ENCODE assay signal across 21 cellular contexts in the genomic region with DNA sequence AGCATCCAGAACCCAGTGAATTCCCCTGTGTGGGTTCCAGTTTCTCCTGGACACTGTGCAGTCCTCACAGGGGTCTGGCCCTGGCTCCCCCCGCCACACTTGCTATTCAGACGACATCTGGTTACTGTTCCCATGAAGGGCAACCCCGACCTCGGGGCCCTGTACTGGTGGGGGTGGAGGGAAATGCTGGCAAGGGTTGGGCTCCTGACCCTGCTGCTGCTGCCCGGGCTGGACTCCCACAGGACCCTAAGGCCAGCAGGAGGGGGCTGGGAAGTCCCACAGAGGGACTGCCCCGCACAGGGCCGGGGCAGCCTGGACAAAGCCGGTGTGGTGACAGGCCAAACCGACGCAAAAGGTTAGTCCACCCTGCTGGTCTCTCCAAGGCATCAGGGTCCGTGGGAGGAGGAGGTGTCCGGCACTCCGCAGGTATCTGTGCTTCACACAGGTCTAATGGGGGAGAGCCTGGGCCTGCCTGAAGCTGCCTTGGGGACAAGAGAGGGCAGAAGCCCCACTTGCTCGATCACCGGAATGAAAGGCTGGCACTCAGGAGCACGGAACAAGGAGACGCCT. TPM values are rescaled to one million over a fixed set of nuclear protein-coding genes. Genes with fewer than 3 reads are reported as not detected.
DNase-seq lines count a peak whose midpoint lies in the region; ATAC-seq, FAIRE-seq and TF ChIP-seq lines count a peak whose summit lies in the region.
"Had no signal": no experiment of that assay in that cellular context is flagged by ENCODE, and none has a peak within 500 bp of the region (broad histone marks: within the 10 kb centered on the region; RNA-seq: fewer than 3 reads in every experiment).

No MANE protein-coding gene starts in this region.

- no peak overlapping the region for H3K4me2 ChIP-seq in A549
- H3K4me2 ChIP-seq: KMS-11 had no signal

- H3K36me3 Mint-ChIP-seq in progenitor cell of endocrine pancreas (ENCODE audit: insufficient read depth), result peaks cover 6% of the 10 kb centered on the region

- H3K4me3 Mint-ChIP-seq in progenitor cell of endocrine pancreas (ENCODE audit: low read depth), result no peak overlapping the region
- H3K4me3 Mint-ChIP-seq: CD4-positive, alpha-beta memory T cell; memory B cell had no signal

- H3K4me3 ChIP-seq in A549 (no peak overlapping the region), WERI-Rb-1 (ENCODE audit: low read depth, low read length) (no peak overlapping the region), liver (ENCODE audit: low read depth in 1 of 3, low read length in 3 of 3) (no peak overlapping the region)

- no peaks in the 10 kb centered on the region for H3K27me3 Mint-ChIP-seq in progenitor cell of endocrine pancreas

- no peak for FAIRE-seq in A549 (lab: Jason Lieb, UNC)

- H3K4me1 Mint-ChIP-seq in progenitor cell of endocrine pancreas (ENCODE audit: low read depth), result peaks cover 17% of the 10 kb centered on the region
- H3K4me1 Mint-ChIP-seq: CD4-positive, alpha-beta memory T cell; memory B cell had no signal

- POLR2A ChIA-PET in A549 (lab: Yijun Ruan, JAX), result no interaction called here

- TF ChIP-seq EP300 in A549 (IDR thresholded peaks at IDR 0.05), result no peak

- TF ChIP-seq RAD21 in A549 (conservative IDR thresholded peaks at IDR 0.05 in 1 of 2, IDR thresholded peaks at IDR 0.05 in 1 of 2) (no peak), liver (IDR thresholded peaks at IDR 0.05) (no peak)

- H3K27me3 ChIP-seq in WERI-Rb-1 (ENCODE audit: insufficient read depth, low read depth, severe bottlenecking) (no peaks in the 10 kb centered on the region), liver (ENCODE audit: control insufficient read depth in 4 of 4, insufficient read depth in 4 of 4, low read length in 3 of 4) (no peaks in the 10 kb centered on the region)

- CTCF ChIA-PET in A549 (lab: Yijun Ruan, JAX), result no interaction called here

- no peak for TF ChIP-seq POLR2A in A549 (IDR thresholded peaks at IDR 0.05; ENCODE audit: low read length)

- peak; percentile 14 to 21; a peak in 1 of 6 replicates for ATAC-seq in A549
- ATAC-seq: activated CD4-positive, CD25-positive, alpha-beta regulatory T cell treated with anti-CD3 and anti-CD28 coated beads, Interleukin-2, amount 50 U/mL, for 24 hours; Right ventricle myocardium inferior had no signal

- H3K4me1 ChIP-seq in A549 (no peaks in the 10 kb centered on the region), liver (ENCODE audit: control insufficient read depth in 4 of 4, insufficient read depth in 4 of 4, low read length in 3 of 4) (no peaks in the 10 kb centered on the region)
- H3K4me1 ChIP-seq: parathyroid adenoma had no signal

- H3K9me3 ChIP-seq in A549, result no peaks in the 10 kb centered on the region
- H3K9me3 ChIP-seq in WERI-Rb-1 (ENCODE audit: severe bottlenecking), result peaks cover 3% of the 10 kb centered on the region
- H3K9me3 ChIP-seq in liver (ENCODE audit: control insufficient read depth in 4 of 4, low read length in 3 of 4), result no peaks in the 10 kb centered on the region

- H3K27ac ChIP-seq in A549 (no peak overlapping the region), WERI-Rb-1 (peak overlapping the region; percentile 65), liver (ENCODE audit: low read depth in 1 of 2, low read length in 2 of 2) (no peak overlapping the region)
- H3K27ac ChIP-seq: HL-60, KMS-11, parathyroid adenoma had no signal

- H3K36me3 ChIP-seq in WERI-Rb-1 (no peaks in the 10 kb centered on the region), liver (ENCODE audit: control insufficient read depth in 4 of 4, insufficient read depth in 3 of 4, low read depth in 1 of 4, low read length in 3 of 4) (no peaks in the 10 kb centered on the region)

- TF ChIP-seq CTCF in A549 (IDR thresholded peaks at IDR 0.05), result no peak
- TF ChIP-seq CTCF in WERI-Rb-1 (IDR thresholded peaks at IDR 0.05; ENCODE audit: low read depth, low read length), result no peak
- TF ChIP-seq CTCF in liver (IDR thresholded peaks at IDR 0.05; ENCODE audit: low read depth, low read length, missing input control), result no peak
- TF ChIP-seq CTCF in progenitor cell of endocrine pancreas (IDR thresholded peaks at IDR 0.05; ENCODE audit: unreplicated experiment), result no peak

- DNase-seq in A549 (ENCODE audit: low read depth in 1 of 2, low spot score in 1 of 2), result no peak
- no peak for DNase-seq in WERI-Rb-1
- DNase-seq in progenitor cell of endocrine pancreas (ENCODE audit: low spot score, unreplicated experiment), result no peak
- DNase-seq in glomerular visceral epithelial cell (ENCODE audit: extremely low spot score), result no peak
- DNase-seq in stimulated activated CD4-positive, alpha-beta T cell treated with anti-CD3 and anti-CD28 coated beads, Interleukin-4, amount 100 ng/mL, for 1 hour, result no peak
- no peak for DNase-seq in mucosa of gallbladder (ENCODE audit: low spot score)
- no peak for DNase-seq in midbrain (lab: John Stamatoyannopoulos, UW)
- DNase-seq: erythroblast; NCI-H2171 treated with DMSO at 0.1 percent for 48 hours; stimulated activated naive CD4-positive, alpha-beta T cell had no signal

- WGBS in A549 (ENCODE audit: missing lambda C conversion rate), result 69% methylated on average over 8 of the region's 17 CpGs
- WGBS in liver, result 77% methylated on average over 17 of the region's 17 CpGs

- peak overlapping the region; percentile 98 for H3K27ac Mint-ChIP-seq in progenitor cell of endocrine pancreas
- H3K27ac Mint-ChIP-seq: memory B cell had no signal

- H3K9me3 Mint-ChIP-seq in progenitor cell of endocrine pancreas (ENCODE audit: low read depth), result peaks cover 11% of the 10 kb centered on the region

- no peak overlapping the region for H3K9ac ChIP-seq in liver (ENCODE audit: low read depth in 1 of 2, low read length in 2 of 2)
- H3K9ac ChIP-seq: KMS-11, parathyroid adenoma had no signal

TF ChIP-seq in A549, 52 proteins besides CTCF, POLR2A, EP300 and RAD21 (continues in another document):
- TF ChIP-seq MYC (IDR thresholded peaks at IDR 0.05; ENCODE audit: borderline replicate concordance, low read length) (no peak), JUNB (IDR thresholded peaks at IDR 0.05) (no peak), HEYL (CRISPR knock-in tag; IDR thresholded peaks at IDR 0.05) (no peak), RARB (CRISPR knock-in tag; IDR thresholded peaks at IDR 0.05) (no peak), MAFK (IDR thresholded peaks at IDR 0.05; ENCODE audit: partially characterized antibody) (no peak), EHF (CRISPR knock-in tag; IDR thresholded peaks at IDR 0.05) (no peak), HOXA7 (CRISPR knock-in tag; IDR thresholded peaks at IDR 0.05) (no peak), ZC3H11A (IDR thresholded peaks at IDR 0.05) (no peak), RCOR1 (IDR thresholded peaks at IDR 0.05; ENCODE audit: low read depth, low read length) (no peak), TP53 (CRISPR knock-in tag; IDR thresholded peaks at IDR 0.05) (no peak), EHMT2 (IDR thresholded peaks at IDR 0.05; ENCODE audit: low read depth) (no peak), CHD2 (IDR thresholded peaks at IDR 0.05; ENCODE audit: low read length, partially characterized antibody) (no peak)
- TF ChIP-seq, protein P1, sequence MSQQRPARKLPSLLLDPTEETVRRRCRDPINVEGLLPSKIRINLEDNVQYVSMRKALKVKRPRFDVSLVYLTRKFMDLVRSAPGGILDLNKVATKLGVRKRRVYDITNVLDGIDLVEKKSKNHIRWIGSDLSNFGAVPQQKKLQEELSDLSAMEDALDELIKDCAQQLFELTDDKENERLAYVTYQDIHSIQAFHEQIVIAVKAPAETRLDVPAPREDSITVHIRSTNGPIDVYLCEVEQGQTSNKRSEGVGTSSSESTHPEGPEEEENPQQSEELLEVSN (IDR thresholded peaks at IDR 0.05; ENCODE audit: borderline replicate concordance, low read depth), result no peak

TF ChIP-seq in liver, 16 proteins besides CTCF, POLR2A, EP300 and RAD21:
- TF ChIP-seq NR2F2 (IDR thresholded peaks at IDR 0.05) (peak; percentile 52), TAF1 (conservative IDR thresholded peaks at IDR 0.05) (no peak), EGR1 (IDR thresholded peaks at IDR 0.05; ENCODE audit: low read depth in 2 of 2) (no peak)

RNA-seq across cellular contexts. Expression of gene CPA1, which starts 0.7 kb away (rescaled TPM):
- polyA plus RNA-seq in A549 (2011; rRNA removed) (not detected in 2 replicates), A549 (2017; fragmentation: RNase III; extraction: RNeasy Plus Mini Kit Qiagen cat#74134 plus additional on column Dnase treatment) (not detected in 3 replicates), liver (under 1 TPM in 1 of 2 donors, not detected in 1; 0.07 TPM)
- polyA plus RNA-seq in A549 (2012; cell fraction: cytosol; rRNA removed), result not detected in 2 replicates
- polyA plus RNA-seq in A549 (2012; cell fraction: nucleus; rRNA removed), result not detected in 2 replicates
- not detected in 2 replicates for polyA minus RNA-seq in A549 (2011; rRNA and poly(A)+ RNA removed)
- total RNA-seq in liver (under 1 TPM in 1 of 2 donors, not detected in 1; 0.42 TPM), progenitor cell of endocrine pancreas (17.8 and 23.7 TPM in 2 replicates), mucosa of gallbladder (27.8 TPM)
- total RNA-seq: CD4-positive, alpha-beta memory T cell; dermis microvascular lymphatic vessel endothelial cell; glomerular endothelial cell; Right ventricle myocardium inferior; T-helper 2 cell treated with Interferon-gamma antibody and Interleukin-4, amounts not matched to agents 100 ng/mL and 5 ng/mL, for 36 hours had no signal
- polyA plus RNA-seq: CD4-positive, alpha-beta memory T cell had no signal

RNA-seq across cellular contexts. Expression of gene CPA5, which starts 35.0 kb away (rescaled TPM):
- polyA plus RNA-seq in A549 (2011; rRNA removed), result not detected in 2 replicates
- polyA plus RNA-seq in A549 (2012; cell fraction: cytosol; rRNA removed), result 0.03 TPM in 1 of 2 replicates, not detected in the other
- 0.09 TPM in 1 of 2 replicates, not detected in the other for polyA plus RNA-seq in A549 (2012; cell fraction: nucleus; rRNA removed)
- polyA plus RNA-seq in A549 (2017; fragmentation: RNase III; extraction: RNeasy Plus Mini Kit Qiagen cat#74134 plus additional on column Dnase treatment), result not detected in 3 replicates
- polyA minus RNA-seq in A549 (2011; rRNA and poly(A)+ RNA removed), result not detected in 2 replicates
- not detected for total RNA-seq in liver
- polyA plus RNA-seq in liver, result under 1 TPM in 1 of 2 donors, not detected in 1; 0.33 TPM
- not detected in 2 replicates for total RNA-seq in progenitor cell of endocrine pancreas
- 0.92 TPM for total RNA-seq in mucosa of gallbladder
- total RNA-seq: CD4-positive, alpha-beta memory T cell; dermis microvascular lymphatic vessel endothelial cell; glomerular endothelial cell; Right ventricle myocardium inferior had no signal

Comparison
In these comparisons a context has a peak if more than half of its experiments do, and no peak if none do; other contexts are left out.
1. RNA of gene CPA1, which starts 0.7 kb away (total RNA-seq): 27.8 TPM in mucosa of gallbladder (single experiment) and 17.8 to 23.7 TPM in progenitor cell of endocrine pancreas; 0.42 TPM in liver; every median in the first group is over 10 times any median in the second.